12 cellular contexts compared by ENCODE assay signal in the genomic region with DNA sequence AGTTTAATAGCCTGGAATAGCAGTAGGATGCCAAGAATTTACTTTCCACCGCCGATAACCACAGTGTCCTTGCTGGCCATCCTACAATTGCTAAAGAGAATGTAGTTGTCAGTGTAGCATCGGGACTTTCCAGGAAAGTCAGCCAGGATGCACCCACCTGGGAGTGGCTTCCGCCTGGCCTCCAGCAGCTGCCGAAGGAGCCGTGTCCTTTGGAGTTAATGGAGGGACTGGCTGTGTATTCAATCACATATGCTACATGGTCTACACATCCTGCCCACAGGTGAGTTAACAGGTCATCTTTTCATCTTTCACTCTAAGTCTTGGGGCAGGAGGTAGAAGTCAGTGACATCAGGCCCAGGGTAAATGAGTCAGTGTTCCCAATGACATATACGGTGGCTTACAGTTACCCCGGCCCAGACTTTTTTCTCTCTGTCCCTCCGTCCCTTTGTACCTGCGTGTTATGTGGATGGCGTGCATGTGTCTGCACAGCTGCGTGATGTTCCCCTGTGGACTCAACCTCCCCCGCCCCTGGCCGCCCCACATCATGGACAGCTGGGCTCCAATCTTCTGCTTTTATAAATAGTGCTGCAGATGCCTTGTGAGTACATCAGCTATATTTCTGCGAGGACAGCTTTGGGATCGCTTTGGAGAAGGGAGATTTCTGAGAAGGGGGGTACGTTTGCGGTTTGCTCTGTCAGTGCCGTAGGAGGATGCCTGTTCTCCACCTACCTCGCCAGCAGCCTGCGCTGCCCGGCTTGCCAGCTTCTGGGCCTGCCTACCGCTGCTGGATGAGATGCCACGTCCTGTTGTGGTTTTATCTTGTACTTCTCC.
A peak's percentile ranks its signal among the peaks of the same experiment; 100 is the strongest.
DNase-seq lines count a peak whose midpoint lies in the region; ATAC-seq and TF ChIP-seq lines count a peak whose summit lies in the region.
"Had no signal": no experiment of that assay in that cellular context is flagged by ENCODE, and none has a peak within 500 bp of the region (broad histone marks: within the 10 kb centered on the region; RNA-seq: fewer than 3 reads in every experiment).

No MANE protein-coding gene starts in this region.

- H3K27ac Mint-ChIP-seq in activated naive CD4-positive, alpha-beta T cell treated with anti-CD3 and anti-CD28 coated beads, Interleukin-2, amount 10 ng/mL, durations not matched to agents 7 days and 5 days = no peak overlapping the region

- H3K9me3 ChIP-seq in heart left ventricle (no peaks in the 10 kb centered on the region), thymus (ENCODE audit: control insufficient read depth) (no peaks in the 10 kb centered on the region)
- H3K9me3 ChIP-seq: right atrium auricular region had no signal

- peaks cover 11% of the 10 kb centered on the region for H3K4me1 Mint-ChIP-seq in activated naive CD4-positive, alpha-beta T cell treated with anti-CD3 and anti-CD28 coated beads, Interleukin-2, amount 10 ng/mL, durations not matched to agents 7 days and 5 days

- no peak overlapping the region for H3K4me3 Mint-ChIP-seq in activated naive CD4-positive, alpha-beta T cell treated with anti-CD3 and anti-CD28 coated beads, Interleukin-2, amount 10 ng/mL, durations not matched to agents 7 days and 5 days

- no peak for TF ChIP-seq POLR2A in heart left ventricle (IDR thresholded peaks at IDR 0.05)

- no peak overlapping the region for H3K27ac ChIP-seq in heart left ventricle
- H3K27ac ChIP-seq in layer of hippocampus (ENCODE audit: low read depth, low read length) = peak overlapping the region; percentile 69
- peak overlapping the region; percentile 58 for H3K27ac ChIP-seq in thymus (ENCODE audit: low read depth)
- H3K27ac ChIP-seq: right atrium auricular region had no signal

- intact Hi-C loops in heart left ventricle (cut with DNase I) = loop anchor here in 2 of 10 donors (10.0 kb wide), 2 partner anchors 58 to 108 kb away; a partner anchor contains a TSS
- intact Hi-C loops in Right ventricle myocardium superior (cut with DNase I) = no loop called here

- 53 to 67% (median 63%) methylated on average over 24 of the region's 24 CpGs for WGBS in heart left ventricle, 4 donors
- 45% methylated on average over 24 of the region's 24 CpGs for WGBS in thymus

- H3K4me3 ChIP-seq in heart left ventricle = no peak overlapping the region
- no peak overlapping the region for H3K4me3 ChIP-seq in thymus (ENCODE audit: low read length)
- H3K4me3 ChIP-seq: lung, right atrium auricular region had no signal

- H3K4me1 ChIP-seq in heart left ventricle (peaks cover 0 to 26% (median 10%) of the 10 kb centered on the region in 12 donors), thymus (ENCODE audit: control insufficient read depth, insufficient read depth, low read length) (peaks cover 4% of the 10 kb centered on the region)

- H3K27me3 ChIP-seq in heart left ventricle = no peaks in the 10 kb centered on the region
- no peaks in the 10 kb centered on the region for H3K27me3 ChIP-seq in layer of hippocampus (ENCODE audit: control insufficient read depth, insufficient read depth, low read length)
- no peaks in the 10 kb centered on the region for H3K27me3 ChIP-seq in thymus (ENCODE audit: control insufficient read depth, insufficient read depth)
- H3K27me3 ChIP-seq: right atrium auricular region had no signal

- CTCF ChIA-PET in activated naive CD4-positive, alpha-beta T cell treated with anti-CD3 and anti-CD28 coated beads, Interleukin-2, amount 10 ng/mL, durations not matched to agents 7 days and 5 days (lab: Charles Lee) = no interaction called here

- no peak for DNase-seq in heart left ventricle
- DNase-seq in Right ventricle myocardium superior = no peak
- DNase-seq in activated naive CD4-positive, alpha-beta T cell treated with anti-CD3 and anti-CD28 coated beads, Interleukin-2, amount 10 ng/mL, durations not matched to agents 7 days and 5 days = peak; percentile 39
- DNase-seq in NCI-H446 treated with DMSO at 0.1 percent for 48 hours (lab: John Stamatoyannopoulos, UW) = no peak
- DNase-seq: HCEC 1CT, SIG-M5 had no signal

- peak; percentile 21 to 45 (median 28) for ATAC-seq in heart left ventricle
- ATAC-seq in Right ventricle myocardium superior (ENCODE audit: poor library complexity) = no peak
- ATAC-seq in GM18873 (IDR thresholded peaks at IDR 0.05; ENCODE audit: low FRiP score, unreplicated experiment) = no peak
- ATAC-seq in GM21737 (IDR thresholded peaks at IDR 0.05; ENCODE audit: unreplicated experiment) = no peak

- no peaks in the 10 kb centered on the region for H3K9me3 Mint-ChIP-seq in activated naive CD4-positive, alpha-beta T cell treated with anti-CD3 and anti-CD28 coated beads, Interleukin-2, amount 10 ng/mL, durations not matched to agents 7 days and 5 days

- no peaks in the 10 kb centered on the region for H3K27me3 Mint-ChIP-seq in activated naive CD4-positive, alpha-beta T cell treated with anti-CD3 and anti-CD28 coated beads, Interleukin-2, amount 10 ng/mL, durations not matched to agents 7 days and 5 days

- H3K36me3 ChIP-seq in heart left ventricle (no peaks in the 10 kb centered on the region), thymus (ENCODE audit: control insufficient read depth, insufficient read depth) (no peaks in the 10 kb centered on the region)
- H3K36me3 ChIP-seq: right atrium auricular region had no signal

- no peak for TF ChIP-seq CTCF in heart left ventricle (IDR thresholded peaks at IDR 0.05)

- H3K36me3 Mint-ChIP-seq in activated naive CD4-positive, alpha-beta T cell treated with anti-CD3 and anti-CD28 coated beads, Interleukin-2, amount 10 ng/mL, durations not matched to agents 7 days and 5 days = no peaks in the 10 kb centered on the region

Comparison
In these comparisons a context has a peak if more than half of its experiments do, and no peak if none do; other contexts are left out.
1. ATAC-seq: peak in heart left ventricle (4 of 4); none in Right ventricle myocardium superior (single experiment), GM18873 (single experiment) and GM21737 (single experiment).
2. H3K27ac ChIP-seq: peak in layer of hippocampus (single experiment) and thymus (single experiment); none in heart left ventricle (0 of 12).